In the genomic region with DNA sequence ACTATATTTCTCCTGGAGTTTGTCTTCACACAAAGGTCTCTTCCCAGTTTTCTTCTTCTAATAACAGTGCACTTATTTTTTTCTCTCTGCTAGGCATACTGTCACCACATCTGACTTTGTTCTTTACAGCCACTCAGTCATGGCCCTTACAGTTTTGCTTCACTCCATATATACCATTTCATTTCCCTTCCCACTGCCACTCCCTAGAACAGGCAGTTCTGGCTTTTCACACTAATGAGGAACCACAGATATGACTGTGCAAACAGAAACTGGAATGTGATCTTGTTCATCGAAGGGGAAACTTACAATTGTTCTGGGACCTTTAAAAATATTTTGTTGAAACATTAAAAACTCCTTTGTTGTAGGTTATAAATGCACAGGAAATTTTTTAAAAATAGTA, we compare ENCODE assay signal across 11 cellular contexts.
DNase-seq lines count a peak whose midpoint lies in the region; ATAC-seq, FAIRE-seq and TF ChIP-seq lines count a peak whose summit lies in the region.
"Had no signal": no experiment of that assay in that cellular context is flagged by ENCODE, and none has a peak within 500 bp of the region (broad histone marks: within the 10 kb centered on the region; RNA-seq: fewer than 3 reads in every experiment).

No MANE protein-coding gene starts in this region.

- no peak overlapping the region for H3K27ac ChIP-seq in lung (ENCODE audit: low read depth in 1 of 2, low read length in 1 of 2)

- peak; percentile 65 to 69 for DNase-seq in Kasumi-1 (lab: John Stamatoyannopoulos, UW)
- DNase-seq in astrocyte of the cerebellum (ENCODE audit: low read depth) = peak; percentile 62
- DNase-seq in lung (ENCODE audit: low spot score) = peak; percentile 37
- no peak for DNase-seq in DMS 273 (lab: John Stamatoyannopoulos, UW; ENCODE audit: unreplicated experiment)
- DNase-seq: activated CD4-positive, alpha-beta T cell treated with anti-CD3 and anti-CD28 coated beads, Interleukin-2, amount 10 ng/mL, durations not matched to agents 24 days and 14 days; NCI-H1694; stimulated activated CD4-positive, alpha-beta T cell treated with anti-CD3 and anti-CD28 coated beads, Interleukin-4, amount 100 ng/mL, for 4 hours had no signal

- FAIRE-seq in A204.1 (lab: Jason Lieb, UNC) = peak; percentile 40

- peak; percentile 78 for ATAC-seq in lung (ENCODE audit: insufficient read depth, low FRiP score)
- no peak for ATAC-seq in HG03469 (IDR thresholded peaks at IDR 0.05; ENCODE audit: unreplicated experiment)
- ATAC-seq in GM19023 (IDR thresholded peaks at IDR 0.05; ENCODE audit: unreplicated experiment) = no peak
- no peak for ATAC-seq in GM21576 (IDR thresholded peaks at IDR 0.05; ENCODE audit: unreplicated experiment)

- H3K4me1 ChIP-seq in lung (ENCODE audit: control insufficient read depth in 2 of 2, insufficient read depth in 2 of 2, low read length in 2 of 2) = no peaks in the 10 kb centered on the region

- H3K4me3 ChIP-seq in astrocyte of the cerebellum (ENCODE audit: low read depth, low read length) (no peak overlapping the region), lung (no peak overlapping the region)

- no peaks in the 10 kb centered on the region for H3K27me3 ChIP-seq in lung (ENCODE audit: control insufficient read depth, insufficient read depth)

- TF ChIP-seq CTCF in astrocyte of the cerebellum (IDR thresholded peaks at IDR 0.05; ENCODE audit: low read depth, low read length, missing control alignments) (no peak), lung (IDR thresholded peaks at IDR 0.05; ENCODE audit: control extremely low read depth, extremely low read depth) (no peak)

- 13 to 34% methylated on average over 1 of the region's 1 CpG for WGBS in lung, 2 donors

- in situ Hi-C loops in astrocyte of the cerebellum (cut with HindIII; ENCODE audit: low sequenced_read_pairs) = no loop called here

- no peaks in the 10 kb centered on the region for H3K36me3 ChIP-seq in lung (ENCODE audit: control insufficient read depth in 2 of 2, insufficient read depth in 2 of 2, low read length in 2 of 2)

- H3K9me3 ChIP-seq in lung (ENCODE audit: control insufficient read depth in 2 of 2, insufficient read depth in 1 of 2, low read length in 1 of 2) = no peaks in the 10 kb centered on the region
